In genomic region chr22:37897805-37898204, GRCh38 we compare ENCODE assay signal across 14 cellular contexts. TPM values are rescaled to one million over a fixed set of nuclear protein-coding genes. Genes with fewer than 3 reads are reported as not detected.
DNase-seq lines count a peak whose midpoint lies in the region; ATAC-seq, FAIRE-seq and TF ChIP-seq lines count a peak whose summit lies in the region.
"Had no signal": no experiment of that assay in that cellular context is flagged by ENCODE, and none has a peak within 500 bp of the region (broad histone marks: within the 10 kb centered on the region; RNA-seq: fewer than 3 reads in every experiment).

No MANE protein-coding gene starts in this region.

- H3K79me2 ChIP-seq in HepG2 (ENCODE audit: insufficient read depth, low read length) = no peaks in the 10 kb centered on the region

- ATAC-seq in HepG2 (no peak), right lobe of liver (no peak), GM18502 (IDR thresholded peaks at IDR 0.05; ENCODE audit: poor library complexity, unreplicated experiment) (no peak), right cardiac atrium (no peak), HG02571 (IDR thresholded peaks at IDR 0.05; ENCODE audit: unreplicated experiment) (no peak)
- ATAC-seq: left lung had no signal

- H3K9me3 ChIP-seq in HepG2 (ENCODE audit: low read length) (no peaks in the 10 kb centered on the region), right lobe of liver (no peaks in the 10 kb centered on the region), Peyer's patch (no peaks in the 10 kb centered on the region), right cardiac atrium (ENCODE audit: control insufficient read depth, low read length) (no peaks in the 10 kb centered on the region)
- H3K9me3 ChIP-seq: left lung, upper lobe of right lung had no signal

- CTCF ChIA-PET in HepG2 (lab: Yijun Ruan, JAX; ENCODE audit: low intra/inter-chr PET ratio, low total read pairs) = no interaction called here

- no peak for TF ChIP-seq EP300 in HepG2 (IDR thresholded peaks at IDR 0.05; ENCODE audit: low read depth in 2 of 2, low read length in 2 of 2)
- TF ChIP-seq EP300 in HepG2 (CRISPR knock-in tag; IDR thresholded peaks at IDR 0.05; ENCODE audit: borderline replicate concordance) = no peak

- no peak for TF ChIP-seq POLR2A in HepG2 (IDR thresholded peaks at IDR 0.05; ENCODE audit: insufficient read depth in 1 of 2, low read depth in 2 of 2, low read length in 2 of 2)
- no peak for TF ChIP-seq POLR2A in right lobe of liver (IDR thresholded peaks at IDR 0.05)
- no peak for TF ChIP-seq POLR2A in Peyer's patch (IDR thresholded peaks at IDR 0.05)

- TF ChIP-seq CTCF in HepG2 (CRISPR knock-in tag; IDR thresholded peaks at IDR 0.05) (no peak), right lobe of liver (IDR thresholded peaks at IDR 0.05) (no peak), neural crest cell (conservative IDR thresholded peaks at IDR 0.05) (no peak), Peyer's patch (IDR thresholded peaks at IDR 0.05) (no peak)

- no peaks in the 10 kb centered on the region for H3K27me3 Mint-ChIP-seq in neural crest cell (ENCODE audit: low read depth)

- no peaks in the 10 kb centered on the region for H4K20me1 ChIP-seq in HepG2 (ENCODE audit: insufficient read depth, low read length)

- no peak for TF ChIP-seq RAD21 in HepG2 (CRISPR knock-in tag; IDR thresholded peaks at IDR 0.05)

- peaks cover 2% of the 10 kb centered on the region for H3K36me3 Mint-ChIP-seq in neural crest cell (ENCODE audit: low read depth)

- intact Hi-C loops in HepG2 (cut with micrococcal nuclease; ENCODE audit: unreplicated experiment) (no loop called here), right lobe of liver (cut with DNase I) (no loop called here), right cardiac atrium (cut with DNase I) (no loop called here)

- no peak overlapping the region; the same call in 1 of the 2 replicates for H3K4me2 ChIP-seq in HepG2 (ENCODE audit: low read depth, low read length)

- H3K36me3 ChIP-seq in HepG2 (replicated peaks in 1 of 2; ENCODE audit: control insufficient read depth in 1 of 2, insufficient read depth in 2 of 2, low read length in 2 of 2) (no peaks in the 10 kb centered on the region), right lobe of liver (no peaks in the 10 kb centered on the region), Peyer's patch (no peaks in the 10 kb centered on the region)
- H3K36me3 ChIP-seq: left lung, upper lobe of right lung had no signal

- POLR2A ChIA-PET in HepG2 (lab: Yijun Ruan, JAX) = interaction anchor here (0.9 to 6.8 kb wide), 8 partner anchors 10 to 93 kb away, joined by 3 to 69 read pairs (median 6); partner anchors contain the start of genes ANKRD54, GCAT and MICALL1

- no peak overlapping the region for H2AFZ ChIP-seq in HepG2 (ENCODE audit: low read length)

- H3K27ac ChIP-seq in HepG2 (ENCODE audit: extremely low read length, insufficient read depth, low read length) (peak overlapping the region; percentile 80), right lobe of liver (no peak overlapping the region), cingulate gyrus (ENCODE audit: low read depth, low read length) (peak overlapping the region; percentile 80), Peyer's patch (peak overlapping the region in 1 of 4 donors; percentile 16), right cardiac atrium (ENCODE audit: low read length) (no peak overlapping the region)

- no peak overlapping the region for H3K27ac Mint-ChIP-seq in neural crest cell (ENCODE audit: unreplicated experiment)

- BruUV-seq in HepG2 (replicated peaks; lab: Mats Ljungman, UMichigan) = no TSS peak

- H3K4me3 Mint-ChIP-seq in neural crest cell = peak overlapping the region; percentile 52

- no peak for FAIRE-seq in HepG2 (lab: Jason Lieb, UNC)

- 93% methylated on average over 2 of the region's 2 CpGs for WGBS in HepG2 (ENCODE audit: low lambda C conversion rate)
- WGBS in right lobe of liver (ENCODE audit: insufficient coverage, low coverage, low lambda C conversion rate, missing lambda C conversion rate) = no CpG with 5 or more reads among the region's 2 CpGs
- WGBS in right cardiac atrium = 95% methylated on average over 2 of the region's 2 CpGs

- H3K4me3 ChIP-seq in HepG2 (replicated peaks in 1 of 3; ENCODE audit: insufficient read depth in 1 of 3, low read depth in 2 of 3, low read length in 3 of 3) (no peak overlapping the region), right lobe of liver (no peak overlapping the region), Peyer's patch (no peak overlapping the region), right cardiac atrium (ENCODE audit: low read length) (no peak overlapping the region)
- H3K4me3 ChIP-seq: left lung, upper lobe of right lung had no signal

- in situ Hi-C loops in HepG2 (cut with HindIII; ENCODE audit: extremely low pct_ligation_motif_present, low pct_unique_long_range_greater_than_20kb) = no loop called here

- peaks cover 71% of the 10 kb centered on the region for H3K4me1 ChIP-seq in HepG2 (ENCODE audit: insufficient read depth, low read length)
- H3K4me1 ChIP-seq in right lobe of liver = peaks cover 0 to 17% (median 0%) of the 10 kb centered on the region in 4 donors
- H3K4me1 ChIP-seq in Peyer's patch = peaks cover 0 to 34% (median 2%) of the 10 kb centered on the region in 4 donors
- H3K4me1 ChIP-seq in right cardiac atrium (ENCODE audit: control insufficient read depth, insufficient read depth, low read length) = peaks cover 18% of the 10 kb centered on the region

- H3K9me3 Mint-ChIP-seq in neural crest cell = no peaks in the 10 kb centered on the region

- H3K27me3 ChIP-seq in HepG2 (ENCODE audit: control insufficient read depth in 1 of 2, insufficient read depth in 2 of 2, low read length in 2 of 2) (no peaks in the 10 kb centered on the region), right lobe of liver (no peaks in the 10 kb centered on the region), Peyer's patch (no peaks in the 10 kb centered on the region), right cardiac atrium (ENCODE audit: control insufficient read depth, insufficient read depth) (no peaks in the 10 kb centered on the region)
- H3K27me3 ChIP-seq: left lung, upper lobe of right lung had no signal

- H3K4me1 Mint-ChIP-seq in neural crest cell = peaks cover 33% of the 10 kb centered on the region

- no peak for DNase-seq in HepG2 (ENCODE audit: low spot score)
- DNase-seq in right lobe of liver = no peak
- DNase-seq in neural crest cell (ENCODE audit: low read depth, low spot score) = no peak
- DNase-seq in Peyer's patch = no peak
- no peak for DNase-seq in right cardiac atrium
- DNase-seq: activated naive CD4-positive, alpha-beta T cell treated with Interleukin-2 at 50 U/mL for 16 hours; glutamatergic neuron; left lung; NCI-H2171; upper lobe of right lung had no signal

- peak overlapping the region; percentile 52; the same call in 1 of the 2 replicates for H3K9ac ChIP-seq in HepG2 (ENCODE audit: insufficient read depth, low read depth, low read length)

RNA-seq across cellular contexts. Expression of gene MICALL1, which starts 8.3 kb away (rescaled TPM):
- total RNA-seq in HepG2 (2016; rRNA removed; fragmentation: Illumina TruSeq; extraction: Trizol) (10.2 and 10.6 TPM in 2 replicates), right lobe of liver (10 to 100 TPM in 3 of 6 experiments, 1 to 10 TPM in 3; 6.5 to 19.0 (median 10.3) TPM), neural crest cell (49.1 and 54.4 TPM in 2 replicates), Peyer's patch (10 to 100 TPM; 24.5 to 49.0 (median 31.8) TPM), right cardiac atrium (10 to 100 TPM; 11.5 to 17.0 (median 14.2) TPM)
- total RNA-seq in HepG2 (2016; cell fraction: cytosol; rRNA removed; fragmentation: Illumina TruSeq; extraction: Trizol; ENCODE audit: low read depth) = 3.4 and 3.8 TPM in 2 replicates
- total RNA-seq in HepG2 (2016; cell fraction: insoluble cytoplasmic fraction; rRNA removed; fragmentation: Illumina TruSeq; extraction: Trizol) = 9.0 and 10.7 TPM in 2 replicates
- 13.1 and 14.5 TPM in 2 replicates for total RNA-seq in HepG2 (2016; cell fraction: membrane; rRNA removed; fragmentation: Illumina TruSeq; extraction: Trizol)
- total RNA-seq in HepG2 (2016; cell fraction: nucleus; rRNA removed; fragmentation: Illumina TruSeq; extraction: Trizol) = 7.8 and 8.7 TPM in 2 replicates
- polyA plus RNA-seq in HepG2 (2011; rRNA removed) (7.6 and 10.2 TPM in 2 replicates), right cardiac atrium (9.8 TPM)
- 6.7 and 7.5 TPM in 2 replicates for polyA plus RNA-seq in HepG2 (2011; cell fraction: cytosol; rRNA removed)
- polyA plus RNA-seq in HepG2 (2011; cell fraction: nucleus; rRNA removed) = 20.3 and 21.4 TPM in 2 replicates
- 6.6 and 10.9 TPM in 2 replicates for polyA plus RNA-seq in HepG2 (2012)
- polyA plus RNA-seq in HepG2 (2016; cell fraction: cytosol; fragmentation: Illumina TruSeq; extraction: Trizol; ENCODE audit: low read depth) = 4.2 and 4.5 TPM in 2 replicates
- polyA plus RNA-seq in HepG2 (2016; cell fraction: insoluble cytoplasmic fraction; fragmentation: Illumina TruSeq; extraction: Trizol; ENCODE audit: low read depth) = 11.5 and 15.1 TPM in 2 replicates
- polyA plus RNA-seq in HepG2 (2016; cell fraction: membrane; fragmentation: Illumina TruSeq; extraction: Trizol; ENCODE audit: low read depth) = 12.2 and 15.3 TPM in 2 replicates
- 14.0 and 21.3 TPM in 2 replicates for polyA plus RNA-seq in HepG2 (2016; cell fraction: nucleus; fragmentation: Illumina TruSeq; extraction: Trizol; ENCODE audit: insufficient read depth, low read depth)
- 20.1 and 35.6 TPM in 2 replicates for polyA minus RNA-seq in HepG2 (2011; rRNA and poly(A)+ RNA removed; ENCODE audit: low replicate concordance)
- polyA minus RNA-seq in HepG2 (2011; cell fraction: cytosol; rRNA and poly(A)+ RNA removed) = 11.8 and 17.0 TPM in 2 replicates
- polyA minus RNA-seq in HepG2 (2011; cell fraction: nucleus; rRNA and poly(A)+ RNA removed) = 8.9 and 10.7 TPM in 2 replicates

RNA-seq across cellular contexts. Expression of gene EIF3L, which starts 48.6 kb away (rescaled TPM):
- total RNA-seq in HepG2 (2016; rRNA removed; fragmentation: Illumina TruSeq; extraction: Trizol) (514 and 695 TPM in 2 replicates), right lobe of liver (100 to 1,000 TPM; 117 to 200 (median 164) TPM), neural crest cell (725 and 748 TPM in 2 replicates), Peyer's patch (100 to 1,000 TPM; 123 to 229 (median 185) TPM), right cardiac atrium (100 to 1,000 TPM; 291 to 354 (median 334) TPM)
- 243 and 303 TPM in 2 replicates for total RNA-seq in HepG2 (2016; cell fraction: cytosol; rRNA removed; fragmentation: Illumina TruSeq; extraction: Trizol; ENCODE audit: low read depth)
- 490 and 695 TPM in 2 replicates for total RNA-seq in HepG2 (2016; cell fraction: insoluble cytoplasmic fraction; rRNA removed; fragmentation: Illumina TruSeq; extraction: Trizol)
- 762 and 870 TPM in 2 replicates for total RNA-seq in HepG2 (2016; cell fraction: membrane; rRNA removed; fragmentation: Illumina TruSeq; extraction: Trizol)
- total RNA-seq in HepG2 (2016; cell fraction: nucleus; rRNA removed; fragmentation: Illumina TruSeq; extraction: Trizol) = 260 and 289 TPM in 2 replicates
- polyA plus RNA-seq in HepG2 (2011; rRNA removed) (731 and 793 TPM in 2 replicates), right cardiac atrium (144 TPM)
- polyA plus RNA-seq in HepG2 (2011; cell fraction: cytosol; rRNA removed) = 709 and 837 TPM in 2 replicates
- 198 TPM in 2 replicates for polyA plus RNA-seq in HepG2 (2011; cell fraction: nucleus; rRNA removed)
- 793 and 993 TPM in 2 replicates for polyA plus RNA-seq in HepG2 (2012)
- polyA plus RNA-seq in HepG2 (2016; cell fraction: cytosol; fragmentation: Illumina TruSeq; extraction: Trizol; ENCODE audit: low read depth) = 256 and 328 TPM in 2 replicates
- 558 and 645 TPM in 2 replicates for polyA plus RNA-seq in HepG2 (2016; cell fraction: insoluble cytoplasmic fraction; fragmentation: Illumina TruSeq; extraction: Trizol; ENCODE audit: low read depth)
- polyA plus RNA-seq in HepG2 (2016; cell fraction: membrane; fragmentation: Illumina TruSeq; extraction: Trizol; ENCODE audit: low read depth) = 640 and 832 TPM in 2 replicates
- 328 and 345 TPM in 2 replicates for polyA plus RNA-seq in HepG2 (2016; cell fraction: nucleus; fragmentation: Illumina TruSeq; extraction: Trizol; ENCODE audit: insufficient read depth, low read depth)
- 689 and 781 TPM in 2 replicates for polyA minus RNA-seq in HepG2 (2011; rRNA and poly(A)+ RNA removed; ENCODE audit: low replicate concordance)
- polyA minus RNA-seq in HepG2 (2011; cell fraction: cytosol; rRNA and poly(A)+ RNA removed) = 221 and 268 TPM in 2 replicates
- 133 and 175 TPM in 2 replicates for polyA minus RNA-seq in HepG2 (2011; cell fraction: nucleus; rRNA and poly(A)+ RNA removed)

RNA-seq across cellular contexts. Expression of gene ANKRD54, which starts 53.7 kb away (rescaled TPM):
- 31.9 and 33.6 TPM in 2 replicates for total RNA-seq in HepG2 (2016; rRNA removed; fragmentation: Illumina TruSeq; extraction: Trizol)
- total RNA-seq in HepG2 (2016; cell fraction: cytosol; rRNA removed; fragmentation: Illumina TruSeq; extraction: Trizol; ENCODE audit: low read depth) = 14.6 and 15.2 TPM in 2 replicates
- 27.3 and 32.7 TPM in 2 replicates for total RNA-seq in HepG2 (2016; cell fraction: insoluble cytoplasmic fraction; rRNA removed; fragmentation: Illumina TruSeq; extraction: Trizol)
- total RNA-seq in HepG2 (2016; cell fraction: membrane; rRNA removed; fragmentation: Illumina TruSeq; extraction: Trizol) = 29.4 and 34.6 TPM in 2 replicates
- 20.7 and 24.5 TPM in 2 replicates for total RNA-seq in HepG2 (2016; cell fraction: nucleus; rRNA removed; fragmentation: Illumina TruSeq; extraction: Trizol)
- polyA plus RNA-seq in HepG2 (2011; rRNA removed) = 28.5 and 33.1 TPM in 2 replicates
- 17.8 and 30.6 TPM in 2 replicates for polyA plus RNA-seq in HepG2 (2011; cell fraction: cytosol; rRNA removed)
- polyA plus RNA-seq in HepG2 (2011; cell fraction: nucleus; rRNA removed) = 64.2 and 84.7 TPM in 2 replicates
- polyA plus RNA-seq in HepG2 (2012) = 14.5 and 14.8 TPM in 2 replicates
- 12.7 and 16.5 TPM in 2 replicates for polyA plus RNA-seq in HepG2 (2016; cell fraction: cytosol; fragmentation: Illumina TruSeq; extraction: Trizol; ENCODE audit: low read depth)
- polyA plus RNA-seq in HepG2 (2016; cell fraction: insoluble cytoplasmic fraction; fragmentation: Illumina TruSeq; extraction: Trizol; ENCODE audit: low read depth) = 32.6 and 37.8 TPM in 2 replicates
- 25.4 and 26.8 TPM in 2 replicates for polyA plus RNA-seq in HepG2 (2016; cell fraction: membrane; fragmentation: Illumina TruSeq; extraction: Trizol; ENCODE audit: low read depth)
- 46.2 and 51.6 TPM in 2 replicates for polyA plus RNA-seq in HepG2 (2016; cell fraction: nucleus; fragmentation: Illumina TruSeq; extraction: Trizol; ENCODE audit: insufficient read depth, low read depth)
- 44.8 and 54.2 TPM in 2 replicates for polyA minus RNA-seq in HepG2 (2011; rRNA and poly(A)+ RNA removed; ENCODE audit: low replicate concordance)
- 12.0 and 15.7 TPM in 2 replicates for polyA minus RNA-seq in HepG2 (2011; cell fraction: cytosol; rRNA and poly(A)+ RNA removed)
- 13.5 and 14.0 TPM in 2 replicates for polyA minus RNA-seq in HepG2 (2011; cell fraction: nucleus; rRNA and poly(A)+ RNA removed)
- 10 to 100 TPM in 2 of 6 experiments, 1 to 10 TPM in 4; 7.3 to 20.7 (median 9.7) TPM for total RNA-seq in right lobe of liver
- 31.3 and 31.7 TPM in 2 replicates for total RNA-seq in neural crest cell
- total RNA-seq in Peyer's patch = 10 to 100 TPM; 24.9 to 43.3 (median 33.8) TPM
- total RNA-seq in right cardiac atrium = 10 to 100 TPM; 10.9 to 16.5 (median 14.5) TPM
- polyA plus RNA-seq in right cardiac atrium = 12.1 TPM

RNA-seq across cellular contexts. Expression of gene C22orf23, which starts 55.6 kb away (rescaled TPM):
- total RNA-seq in HepG2 (2016; rRNA removed; fragmentation: Illumina TruSeq; extraction: Trizol) (0.24 and 0.32 TPM in 2 replicates), right lobe of liver (under 1 TPM in 1 of 6 experiments, not detected in 5; 0.40 TPM), neural crest cell (0.79 and 1.5 TPM in 2 replicates), Peyer's patch (under 1 TPM in 1 of 4 donors, not detected in 3; 0.85 TPM), right cardiac atrium (under 1 TPM; 0.19 to 0.46 (median 0.27) TPM)
- total RNA-seq in HepG2 (2016; cell fraction: cytosol; rRNA removed; fragmentation: Illumina TruSeq; extraction: Trizol; ENCODE audit: low read depth) = 0.40 and 0.44 TPM in 2 replicates
- total RNA-seq in HepG2 (2016; cell fraction: insoluble cytoplasmic fraction; rRNA removed; fragmentation: Illumina TruSeq; extraction: Trizol) = 0.22 and 0.28 TPM in 2 replicates
- 0.68 and 1.1 TPM in 2 replicates for total RNA-seq in HepG2 (2016; cell fraction: membrane; rRNA removed; fragmentation: Illumina TruSeq; extraction: Trizol)
- total RNA-seq in HepG2 (2016; cell fraction: nucleus; rRNA removed; fragmentation: Illumina TruSeq; extraction: Trizol) = 0.50 TPM in 2 replicates
- polyA plus RNA-seq in HepG2 (2011; rRNA removed) (0.21 and 0.24 TPM in 2 replicates), right cardiac atrium (0.54 TPM)
- polyA plus RNA-seq in HepG2 (2011; cell fraction: cytosol; rRNA removed) = 0.13 and 0.25 TPM in 2 replicates
- polyA plus RNA-seq in HepG2 (2011; cell fraction: nucleus; rRNA removed) = 0.34 and 0.45 TPM in 2 replicates
- 0.21 and 0.31 TPM in 2 replicates for polyA plus RNA-seq in HepG2 (2012)
- polyA plus RNA-seq in HepG2 (2016; cell fraction: cytosol; fragmentation: Illumina TruSeq; extraction: Trizol; ENCODE audit: low read depth) = 0.36 and 0.62 TPM in 2 replicates
- polyA plus RNA-seq in HepG2 (2016; cell fraction: insoluble cytoplasmic fraction; fragmentation: Illumina TruSeq; extraction: Trizol; ENCODE audit: low read depth) = 0.39 and 0.41 TPM in 2 replicates
- 0.43 and 0.85 TPM in 2 replicates for polyA plus RNA-seq in HepG2 (2016; cell fraction: membrane; fragmentation: Illumina TruSeq; extraction: Trizol; ENCODE audit: low read depth)
- polyA plus RNA-seq in HepG2 (2016; cell fraction: nucleus; fragmentation: Illumina TruSeq; extraction: Trizol; ENCODE audit: insufficient read depth, low read depth) = 0.55 TPM in 1 of 2 replicates, not detected in the other
- 0.21 and 0.34 TPM in 2 replicates for polyA minus RNA-seq in HepG2 (2011; rRNA and poly(A)+ RNA removed; ENCODE audit: low replicate concordance)
- polyA minus RNA-seq in HepG2 (2011; cell fraction: cytosol; rRNA and poly(A)+ RNA removed) = not detected in 2 replicates
- polyA minus RNA-seq in HepG2 (2011; cell fraction: nucleus; rRNA and poly(A)+ RNA removed) = 0.77 TPM in 1 of 2 replicates, not detected in the other
- total RNA-seq: G401, upper lobe of right lung had no signal

RNA-seq across cellular contexts. Expression of gene POLR2F, which starts 55.7 kb away (rescaled TPM):
- 135 and 147 TPM in 2 replicates for total RNA-seq in HepG2 (2016; rRNA removed; fragmentation: Illumina TruSeq; extraction: Trizol)
- total RNA-seq in HepG2 (2016; cell fraction: cytosol; rRNA removed; fragmentation: Illumina TruSeq; extraction: Trizol; ENCODE audit: low read depth) = 107 and 130 TPM in 2 replicates
- total RNA-seq in HepG2 (2016; cell fraction: insoluble cytoplasmic fraction; rRNA removed; fragmentation: Illumina TruSeq; extraction: Trizol) = 141 and 150 TPM in 2 replicates
- total RNA-seq in HepG2 (2016; cell fraction: membrane; rRNA removed; fragmentation: Illumina TruSeq; extraction: Trizol) = 184 and 188 TPM in 2 replicates
- total RNA-seq in HepG2 (2016; cell fraction: nucleus; rRNA removed; fragmentation: Illumina TruSeq; extraction: Trizol) = 49.0 and 50.7 TPM in 2 replicates
- polyA plus RNA-seq in HepG2 (2011; rRNA removed) = 136 and 158 TPM in 2 replicates
- 155 and 221 TPM in 2 replicates for polyA plus RNA-seq in HepG2 (2011; cell fraction: cytosol; rRNA removed)
- polyA plus RNA-seq in HepG2 (2011; cell fraction: nucleus; rRNA removed) = 72.1 and 83.3 TPM in 2 replicates
- polyA plus RNA-seq in HepG2 (2012) = 135 and 152 TPM in 2 replicates
- polyA plus RNA-seq in HepG2 (2016; cell fraction: cytosol; fragmentation: Illumina TruSeq; extraction: Trizol; ENCODE audit: low read depth) = 196 and 219 TPM in 2 replicates
- polyA plus RNA-seq in HepG2 (2016; cell fraction: insoluble cytoplasmic fraction; fragmentation: Illumina TruSeq; extraction: Trizol; ENCODE audit: low read depth) = 220 TPM in 2 replicates
- polyA plus RNA-seq in HepG2 (2016; cell fraction: membrane; fragmentation: Illumina TruSeq; extraction: Trizol; ENCODE audit: low read depth) = 238 and 251 TPM in 2 replicates
- 117 and 120 TPM in 2 replicates for polyA plus RNA-seq in HepG2 (2016; cell fraction: nucleus; fragmentation: Illumina TruSeq; extraction: Trizol; ENCODE audit: insufficient read depth, low read depth)
- 30.1 and 40.6 TPM in 2 replicates for polyA minus RNA-seq in HepG2 (2011; rRNA and poly(A)+ RNA removed; ENCODE audit: low replicate concordance)
- 33.1 TPM in 2 replicates for polyA minus RNA-seq in HepG2 (2011; cell fraction: cytosol; rRNA and poly(A)+ RNA removed)
- polyA minus RNA-seq in HepG2 (2011; cell fraction: nucleus; rRNA and poly(A)+ RNA removed) = 14.9 and 15.7 TPM in 2 replicates
- 10 to 100 TPM; 42.4 to 60.5 (median 56.3) TPM for total RNA-seq in right lobe of liver
- total RNA-seq in neural crest cell = 137 and 143 TPM in 2 replicates
- 10 to 100 TPM; 51.1 to 97.4 (median 55.2) TPM for total RNA-seq in Peyer's patch
- total RNA-seq in right cardiac atrium = 10 to 100 TPM; 62.1 to 85.5 (median 76.9) TPM
- 159 TPM for polyA plus RNA-seq in right cardiac atrium

Comparison
In these comparisons a context has a peak if more than half of its experiments do, and no peak if none do; other contexts are left out.
1. H3K27ac ChIP-seq: peak in HepG2 (single experiment) and cingulate gyrus (single experiment); none in right lobe of liver (0 of 3) and right cardiac atrium (single experiment).